In the genomic region with DNA sequence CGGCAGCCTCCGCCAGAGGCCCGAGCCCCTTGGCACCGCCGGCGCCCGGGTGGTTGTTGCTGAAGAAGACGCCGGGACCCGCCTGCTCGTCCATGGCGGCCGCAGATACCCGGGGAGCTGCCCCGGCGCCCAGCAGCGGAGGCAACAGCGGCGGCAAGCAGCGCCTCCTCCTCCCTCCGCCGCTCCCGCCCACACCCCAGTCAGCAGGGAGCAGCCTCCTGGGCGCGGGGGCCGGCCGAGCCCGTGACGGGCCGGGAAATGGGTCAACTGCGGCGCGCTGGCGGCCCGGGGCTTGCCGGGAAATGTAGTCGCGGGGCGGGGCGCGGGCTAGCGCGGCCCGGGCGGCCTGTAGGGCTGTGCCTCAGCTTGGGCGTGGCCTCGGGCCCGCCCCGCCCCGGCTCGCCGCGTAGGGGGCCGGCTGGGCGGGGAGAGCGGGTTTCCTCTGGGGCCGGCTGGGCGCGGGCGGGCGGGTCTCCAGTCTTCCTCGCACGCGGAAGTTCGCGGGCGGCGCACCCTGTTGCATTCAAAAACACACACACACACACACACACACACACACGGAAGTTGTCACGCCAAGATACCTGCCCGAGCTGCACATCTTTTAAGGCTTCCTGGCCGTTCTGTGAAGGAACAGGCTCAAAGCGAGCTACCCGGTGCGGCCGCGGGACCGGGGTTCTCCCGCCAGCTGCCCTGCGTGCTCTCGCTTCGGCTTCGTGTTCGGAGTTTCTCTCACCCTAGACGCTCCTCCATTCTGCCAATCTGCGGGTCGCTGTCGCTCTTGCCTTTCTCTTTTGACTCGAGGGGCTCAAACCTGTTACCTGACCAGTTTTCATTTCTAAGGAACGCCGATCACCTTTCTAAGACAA, we compare ENCODE assay signal across 1 cellular context.
A peak's percentile ranks its signal among the peaks of the same experiment; 100 is the strongest.
TF ChIP-seq lines count a peak whose summit lies in the region.

A gene with protein sequence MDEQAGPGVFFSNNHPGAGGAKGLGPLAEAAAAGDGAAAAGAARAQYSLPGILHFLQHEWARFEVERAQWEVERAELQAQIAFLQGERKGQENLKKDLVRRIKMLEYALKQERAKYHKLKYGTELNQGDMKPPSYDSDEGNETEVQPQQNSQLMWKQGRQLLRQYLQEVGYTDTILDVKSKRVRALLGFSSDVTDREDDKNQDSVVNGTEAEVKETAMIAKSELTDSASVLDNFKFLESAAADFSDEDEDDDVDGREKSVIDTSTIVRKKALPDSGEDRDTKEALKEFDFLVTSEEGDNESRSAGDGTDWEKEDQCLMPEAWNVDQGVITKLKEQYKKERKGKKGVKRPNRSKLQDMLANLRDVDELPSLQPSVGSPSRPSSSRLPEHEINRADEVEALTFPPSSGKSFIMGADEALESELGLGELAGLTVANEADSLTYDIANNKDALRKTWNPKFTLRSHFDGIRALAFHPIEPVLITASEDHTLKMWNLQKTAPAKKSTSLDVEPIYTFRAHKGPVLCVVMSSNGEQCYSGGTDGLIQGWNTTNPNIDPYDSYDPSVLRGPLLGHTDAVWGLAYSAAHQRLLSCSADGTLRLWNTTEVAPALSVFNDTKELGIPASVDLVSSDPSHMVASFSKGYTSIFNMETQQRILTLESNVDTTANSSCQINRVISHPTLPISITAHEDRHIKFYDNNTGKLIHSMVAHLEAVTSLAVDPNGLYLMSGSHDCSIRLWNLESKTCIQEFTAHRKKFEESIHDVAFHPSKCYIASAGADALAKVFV (minus strand): TSS at position 167 of the 866 bp plus-strand sequence. CDS start 73 bp downstream, at position 94.

TF ChIP-seq in K562, 482 proteins besides CTCF, POLR2A, EP300 and RAD21 (continued from another document and continues in another):
- TF ChIP-seq, protein P1, sequence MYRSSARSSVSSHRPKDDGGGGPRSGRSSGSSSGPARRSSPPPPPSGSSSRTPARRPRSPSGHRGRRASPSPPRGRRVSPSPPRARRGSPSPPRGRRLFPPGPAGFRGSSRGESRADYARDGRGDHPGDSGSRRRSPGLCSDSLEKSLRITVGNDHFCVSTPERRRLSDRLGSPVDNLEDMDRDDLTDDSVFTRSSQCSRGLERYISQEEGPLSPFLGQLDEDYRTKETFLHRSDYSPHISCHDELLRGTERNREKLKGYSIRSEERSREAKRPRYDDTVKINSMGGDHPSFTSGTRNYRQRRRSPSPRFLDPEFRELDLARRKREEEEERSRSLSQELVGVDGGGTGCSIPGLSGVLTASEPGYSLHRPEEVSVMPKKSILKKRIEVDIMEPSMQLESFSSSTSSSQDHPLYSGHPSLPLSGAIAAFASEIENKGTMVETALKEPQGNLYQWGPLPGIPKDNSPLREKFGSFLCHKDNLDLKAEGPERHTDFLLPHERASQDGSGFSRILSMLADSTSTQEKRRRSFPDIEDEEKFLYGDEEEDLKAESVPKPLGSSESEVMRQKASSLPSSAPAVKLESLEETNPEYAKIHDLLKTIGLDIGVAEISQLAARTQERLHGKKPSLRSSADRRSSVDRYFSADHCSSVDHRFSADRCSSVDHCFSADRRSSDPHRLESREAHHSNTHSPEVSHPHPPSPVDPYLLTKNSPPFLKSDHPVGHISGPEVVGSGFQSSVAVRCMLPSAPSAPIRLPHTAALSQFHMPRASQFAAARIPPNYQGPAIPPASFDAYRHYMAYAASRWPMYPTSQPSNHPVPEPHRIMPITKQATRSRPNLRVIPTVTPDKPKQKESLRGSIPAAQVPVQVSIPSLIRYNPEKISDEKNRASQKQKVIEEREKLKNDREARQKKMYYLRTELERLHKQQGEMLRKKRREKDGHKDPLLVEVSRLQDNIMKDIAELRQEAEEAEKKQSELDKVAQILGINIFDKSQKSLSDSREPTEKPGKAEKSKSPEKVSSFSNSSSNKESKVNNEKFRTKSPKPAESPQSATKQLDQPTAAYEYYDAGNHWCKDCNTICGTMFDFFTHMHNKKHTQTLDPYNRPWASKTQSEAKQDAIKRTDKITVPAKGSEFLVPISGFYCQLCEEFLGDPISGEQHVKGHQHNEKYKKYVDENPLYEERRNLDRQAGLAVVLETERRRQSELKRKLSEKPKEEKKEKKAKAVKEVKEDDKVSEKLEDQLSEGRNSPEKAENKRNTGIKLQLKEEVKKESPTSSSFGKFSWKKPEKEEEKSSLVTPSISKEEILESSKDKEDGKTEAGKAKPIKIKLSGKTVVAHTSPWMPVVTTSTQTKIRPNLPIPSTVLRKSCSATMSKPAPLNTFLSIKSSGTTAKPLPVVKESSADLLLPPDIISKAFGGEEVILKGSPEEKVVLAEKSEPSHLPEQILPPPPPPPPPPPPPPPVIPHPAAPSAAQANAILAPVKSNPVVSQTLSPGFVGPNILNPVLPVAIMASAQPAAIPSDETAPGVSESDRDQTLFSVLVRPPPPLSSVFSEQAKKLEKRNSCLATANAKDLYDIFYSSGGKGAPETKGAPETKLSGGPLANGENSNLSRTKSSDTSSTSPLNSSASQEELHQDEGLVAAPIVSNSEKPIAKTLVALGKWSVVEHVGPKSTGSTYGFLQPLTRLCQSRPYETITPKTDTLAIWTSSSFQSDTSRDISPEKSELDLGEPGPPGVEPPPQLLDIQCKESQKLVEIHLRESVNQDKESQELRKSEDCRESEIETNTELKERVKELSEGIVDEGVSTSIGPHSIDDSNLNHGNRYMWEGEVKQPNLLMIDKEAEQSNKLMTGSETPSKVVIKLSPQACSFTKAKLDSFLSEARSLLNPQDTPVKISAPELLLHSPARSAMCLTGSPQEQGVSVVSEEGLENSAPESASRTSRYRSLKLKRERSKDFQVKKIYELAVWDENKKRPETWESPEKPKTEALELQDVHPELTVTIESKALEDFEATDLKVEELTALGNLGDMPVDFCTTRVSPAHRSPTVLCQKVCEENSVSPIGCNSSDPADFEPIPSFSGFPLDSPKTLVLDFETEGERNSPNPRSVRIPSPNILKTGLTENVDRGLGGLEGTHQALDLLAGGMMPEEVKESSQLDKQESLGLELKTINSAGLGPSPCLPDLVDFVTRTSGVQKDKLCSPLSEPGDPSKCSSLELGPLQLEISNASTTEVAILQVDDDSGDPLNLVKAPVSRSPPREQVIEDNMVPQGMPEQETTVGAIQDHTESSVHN (IDR thresholded peaks at IDR 0.05; ENCODE audit: borderline replicate concordance in 1 of 2, low read depth in 1 of 2) = no peak
- no peak for TF ChIP-seq ZKSCAN3 (CRISPR knock-in tag; IDR thresholded peaks at IDR 0.05)
- TF ChIP-seq, protein P2, sequence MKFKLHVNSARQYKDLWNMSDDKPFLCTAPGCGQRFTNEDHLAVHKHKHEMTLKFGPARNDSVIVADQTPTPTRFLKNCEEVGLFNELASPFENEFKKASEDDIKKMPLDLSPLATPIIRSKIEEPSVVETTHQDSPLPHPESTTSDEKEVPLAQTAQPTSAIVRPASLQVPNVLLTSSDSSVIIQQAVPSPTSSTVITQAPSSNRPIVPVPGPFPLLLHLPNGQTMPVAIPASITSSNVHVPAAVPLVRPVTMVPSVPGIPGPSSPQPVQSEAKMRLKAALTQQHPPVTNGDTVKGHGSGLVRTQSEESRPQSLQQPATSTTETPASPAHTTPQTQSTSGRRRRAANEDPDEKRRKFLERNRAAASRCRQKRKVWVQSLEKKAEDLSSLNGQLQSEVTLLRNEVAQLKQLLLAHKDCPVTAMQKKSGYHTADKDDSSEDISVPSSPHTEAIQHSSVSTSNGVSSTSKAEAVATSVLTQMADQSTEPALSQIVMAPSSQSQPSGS (CRISPR knock-in tag; IDR thresholded peaks at IDR 0.05) = no peak
- no peak for TF ChIP-seq TSC22D4 (tag; IDR thresholded peaks at IDR 0.05)
- TF ChIP-seq ZNF24 (IDR thresholded peaks at IDR 0.05) = no peak; the same call in 1 of the 2 replicates
- no peak for TF ChIP-seq PTRF (tag; IDR thresholded peaks at IDR 0.05)
- no peak for TF ChIP-seq BRCA1 (IDR thresholded peaks at IDR 0.05)
- TF ChIP-seq BRCA1 (CRISPR knock-in tag; IDR thresholded peaks at IDR 0.05) = no peak
- no peak for TF ChIP-seq CCAR2 (IDR thresholded peaks at IDR 0.05; ENCODE audit: low read depth, low read length)
- no peak for TF ChIP-seq BDP1 (IDR thresholded peaks at IDR 0.05; ENCODE audit: insufficient read depth, insufficient read length)
- 0 out of 2 replicates have a peak, but pooled peaks have one; percentile 20 for TF ChIP-seq TCF3 (CRISPR knock-in tag; IDR thresholded peaks at IDR 0.05)
- TF ChIP-seq RAD51 (IDR thresholded peaks at IDR 0.05; ENCODE audit: borderline replicate concordance, low read depth) = no peak
- no peak for TF ChIP-seq KHSRP (IDR thresholded peaks at IDR 0.05)
- peak; percentile 89 for TF ChIP-seq FOXP1 (CRISPR knock-in tag; IDR thresholded peaks at IDR 0.05)
- no peak for TF ChIP-seq SMARCB1 (IDR thresholded peaks at IDR 0.05; ENCODE audit: insufficient read length, low read depth)
- no peak for TF ChIP-seq ZNF561 (CRISPR knock-in tag; conservative IDR thresholded peaks at IDR 0.05)
- TF ChIP-seq FOXK1 (CRISPR knock-in tag; IDR thresholded peaks at IDR 0.05; ENCODE audit: borderline replicate concordance) = no peak
- TF ChIP-seq, protein P3, sequence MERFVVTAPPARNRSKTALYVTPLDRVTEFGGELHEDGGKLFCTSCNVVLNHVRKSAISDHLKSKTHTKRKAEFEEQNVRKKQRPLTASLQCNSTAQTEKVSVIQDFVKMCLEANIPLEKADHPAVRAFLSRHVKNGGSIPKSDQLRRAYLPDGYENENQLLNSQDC (CRISPR knock-in tag; IDR thresholded peaks at IDR 0.05) = no peak
- TF ChIP-seq HMGN3 (IDR thresholded peaks at IDR 0.05; ENCODE audit: borderline replicate concordance, extremely low read depth, insufficient read length, low read depth, low read length) = peak; percentile 82
- TF ChIP-seq, protein P4, sequence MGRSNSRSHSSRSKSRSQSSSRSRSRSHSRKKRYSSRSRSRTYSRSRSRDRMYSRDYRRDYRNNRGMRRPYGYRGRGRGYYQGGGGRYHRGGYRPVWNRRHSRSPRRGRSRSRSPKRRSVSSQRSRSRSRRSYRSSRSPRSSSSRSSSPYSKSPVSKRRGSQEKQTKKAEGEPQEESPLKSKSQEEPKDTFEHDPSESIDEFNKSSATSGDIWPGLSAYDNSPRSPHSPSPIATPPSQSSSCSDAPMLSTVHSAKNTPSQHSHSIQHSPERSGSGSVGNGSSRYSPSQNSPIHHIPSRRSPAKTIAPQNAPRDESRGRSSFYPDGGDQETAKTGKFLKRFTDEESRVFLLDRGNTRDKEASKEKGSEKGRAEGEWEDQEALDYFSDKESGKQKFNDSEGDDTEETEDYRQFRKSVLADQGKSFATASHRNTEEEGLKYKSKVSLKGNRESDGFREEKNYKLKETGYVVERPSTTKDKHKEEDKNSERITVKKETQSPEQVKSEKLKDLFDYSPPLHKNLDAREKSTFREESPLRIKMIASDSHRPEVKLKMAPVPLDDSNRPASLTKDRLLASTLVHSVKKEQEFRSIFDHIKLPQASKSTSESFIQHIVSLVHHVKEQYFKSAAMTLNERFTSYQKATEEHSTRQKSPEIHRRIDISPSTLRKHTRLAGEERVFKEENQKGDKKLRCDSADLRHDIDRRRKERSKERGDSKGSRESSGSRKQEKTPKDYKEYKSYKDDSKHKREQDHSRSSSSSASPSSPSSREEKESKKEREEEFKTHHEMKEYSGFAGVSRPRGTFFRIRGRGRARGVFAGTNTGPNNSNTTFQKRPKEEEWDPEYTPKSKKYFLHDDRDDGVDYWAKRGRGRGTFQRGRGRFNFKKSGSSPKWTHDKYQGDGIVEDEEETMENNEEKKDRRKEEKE (IDR thresholded peaks at IDR 0.05; ENCODE audit: borderline replicate concordance in 1 of 2, control insufficient read depth in 1 of 2, low read depth in 2 of 2, low read length in 1 of 2) = peak in 1 of 2 experiments; percentile 82; a peak in 1 of 4 replicates
- no peak for TF ChIP-seq SRSF3 (IDR thresholded peaks at IDR 0.05; ENCODE audit: insufficient read depth, low read length)
- no peak for TF ChIP-seq XRCC4 (IDR thresholded peaks at IDR 0.05; ENCODE audit: extremely low read depth, insufficient read depth, insufficient read length)
- TF ChIP-seq, protein P5, sequence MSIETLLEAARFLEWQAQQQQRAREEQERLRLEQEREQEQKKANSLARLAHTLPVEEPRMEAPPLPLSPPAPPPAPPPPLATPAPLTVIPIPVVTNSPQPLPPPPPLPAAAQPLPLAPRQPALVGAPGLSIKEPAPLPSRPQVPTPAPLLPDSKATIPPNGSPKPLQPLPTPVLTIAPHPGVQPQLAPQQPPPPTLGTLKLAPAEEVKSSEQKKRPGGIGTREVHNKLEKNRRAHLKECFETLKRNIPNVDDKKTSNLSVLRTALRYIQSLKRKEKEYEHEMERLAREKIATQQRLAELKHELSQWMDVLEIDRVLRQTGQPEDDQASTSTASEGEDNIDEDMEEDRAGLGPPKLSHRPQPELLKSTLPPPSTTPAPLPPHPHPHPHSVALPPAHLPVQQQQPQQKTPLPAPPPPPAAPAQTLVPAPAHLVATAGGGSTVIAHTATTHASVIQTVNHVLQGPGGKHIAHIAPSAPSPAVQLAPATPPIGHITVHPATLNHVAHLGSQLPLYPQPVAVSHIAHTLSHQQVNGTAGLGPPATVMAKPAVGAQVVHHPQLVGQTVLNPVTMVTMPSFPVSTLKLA (conservative IDR thresholded peaks at IDR 0.05) = peak in 1 of 2 experiments; percentile 82; a peak in 3 of 4 replicates
- no peak for TF ChIP-seq NFATC3 (IDR thresholded peaks at IDR 0.05)
- TF ChIP-seq, protein P6, sequence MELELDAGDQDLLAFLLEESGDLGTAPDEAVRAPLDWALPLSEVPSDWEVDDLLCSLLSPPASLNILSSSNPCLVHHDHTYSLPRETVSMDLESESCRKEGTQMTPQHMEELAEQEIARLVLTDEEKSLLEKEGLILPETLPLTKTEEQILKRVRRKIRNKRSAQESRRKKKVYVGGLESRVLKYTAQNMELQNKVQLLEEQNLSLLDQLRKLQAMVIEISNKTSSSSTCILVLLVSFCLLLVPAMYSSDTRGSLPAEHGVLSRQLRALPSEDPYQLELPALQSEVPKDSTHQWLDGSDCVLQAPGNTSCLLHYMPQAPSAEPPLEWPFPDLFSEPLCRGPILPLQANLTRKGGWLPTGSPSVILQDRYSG (tag; conservative IDR thresholded peaks at IDR 0.05; ENCODE audit: low read depth) = no peak
- TF ChIP-seq, protein P7, sequence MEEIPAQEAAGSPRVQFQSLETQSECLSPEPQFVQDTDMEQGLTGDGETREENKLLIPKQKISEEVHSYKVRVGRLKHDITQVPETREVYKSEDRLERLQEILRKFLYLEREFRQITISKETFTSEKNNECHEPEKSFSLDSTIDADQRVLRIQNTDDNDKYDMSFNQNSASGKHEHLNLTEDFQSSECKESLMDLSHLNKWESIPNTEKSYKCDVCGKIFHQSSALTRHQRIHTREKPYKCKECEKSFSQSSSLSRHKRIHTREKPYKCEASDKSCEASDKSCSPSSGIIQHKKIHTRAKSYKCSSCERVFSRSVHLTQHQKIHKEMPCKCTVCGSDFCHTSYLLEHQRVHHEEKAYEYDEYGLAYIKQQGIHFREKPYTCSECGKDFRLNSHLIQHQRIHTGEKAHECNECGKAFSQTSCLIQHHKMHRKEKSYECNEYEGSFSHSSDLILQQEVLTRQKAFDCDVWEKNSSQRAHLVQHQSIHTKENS (CRISPR knock-in tag; IDR thresholded peaks at IDR 0.05) = no peak
- TF ChIP-seq SREBF1 (IDR thresholded peaks at IDR 0.05; ENCODE audit: borderline replicate concordance, low read depth, low read length) = 0 out of 2 replicates have a peak, but pooled peaks have one; percentile 19
- TF ChIP-seq CBX1 (IDR thresholded peaks at IDR 0.05; ENCODE audit: low read depth) = peak; percentile 59; the same call in 1 of the 2 replicates
- peak; percentile 85; the same call in 1 of the 2 replicates for TF ChIP-seq PHF8 (IDR thresholded peaks at IDR 0.05; ENCODE audit: borderline replicate concordance, low read length)
- no peak for TF ChIP-seq ZNF57 (CRISPR knock-in tag; IDR thresholded peaks at IDR 0.05)
